In genomic region chr1:25875154-25875855, GRCh38 we compare ENCODE assay signal across 8 cellular contexts. TPM values are rescaled to one million over a fixed set of nuclear protein-coding genes. Genes with fewer than 3 reads are reported as not detected.
DNase-seq lines count a peak whose midpoint lies in the region; ATAC-seq and TF ChIP-seq lines count a peak whose summit lies in the region.

Gene PAQR7 (minus strand): TSS chr1:25875708. CDS start chr1:25863839, 11,869 bp downstream.

- H3K27ac ChIP-seq in CD4-positive, alpha-beta memory T cell (ENCODE audit: low read depth, low read length) = peak within 1 kb of the TSS; percentile 17

- H3K36me3 Mint-ChIP-seq in CD4-positive, alpha-beta memory T cell = no peaks in the 10 kb centered on the region

- no peaks in the 10 kb centered on the region for H3K9me3 Mint-ChIP-seq in CD4-positive, alpha-beta memory T cell

- H3K27me3 ChIP-seq in CD4-positive, alpha-beta memory T cell (ENCODE audit: insufficient read depth, low read length) = no peaks in the 10 kb centered on the region
- no peaks in the 10 kb centered on the region for H3K27me3 ChIP-seq in kidney epithelial cell (ENCODE audit: control insufficient read depth, insufficient read depth, low read length)

- H3K36me3 ChIP-seq in CD4-positive, alpha-beta memory T cell (ENCODE audit: insufficient read depth, low read length) = no peaks in the 10 kb centered on the region
- no peaks in the 10 kb centered on the region for H3K36me3 ChIP-seq in kidney epithelial cell (ENCODE audit: control insufficient read depth, insufficient read depth, low read length)

- no peak for TF ChIP-seq CTCF in kidney epithelial cell (IDR thresholded peaks at IDR 0.05; ENCODE audit: insufficient read depth, low read length, poor library complexity, severe bottlenecking)

- H3K27me3 Mint-ChIP-seq in CD4-positive, alpha-beta memory T cell = no peaks in the 10 kb centered on the region

- peak; percentile 51 for ATAC-seq in GM21576 (IDR thresholded peaks at IDR 0.05; ENCODE audit: unreplicated experiment)
- ATAC-seq in GM18870 (IDR thresholded peaks at IDR 0.05; ENCODE audit: unreplicated experiment) = no peak

- intact Hi-C loops in CD4-positive, alpha-beta memory T cell (cut with micrococcal nuclease) = loop anchor here (1.0 to 2.0 kb wide), 2 partner anchors 17 to 55 kb away; partner anchors contain the start of gene AUNIP

- peaks cover 4 to 13% (median 6%) of the 10 kb centered on the region in 4 donors for H3K4me1 Mint-ChIP-seq in CD4-positive, alpha-beta memory T cell

- POLR2A ChIA-PET in CD4-positive, alpha-beta memory T cell (lab: Charles Lee; ENCODE audit: partially characterized antibody) = interaction anchor here (0.8 to 2.8 kb wide), 11 partner anchors 11 to 557 kb away, joined by 3 to 36 read pairs (median 4); partner anchors contain the start of genes AUNIP, MTFR1L and PAFAH2

- H3K4me1 ChIP-seq in CD4-positive, alpha-beta memory T cell (ENCODE audit: insufficient read depth, low read length) = peaks cover 10% of the 10 kb centered on the region

- peak within 1 kb of the TSS; percentile 13 to 89 (median 73) for H3K27ac Mint-ChIP-seq in CD4-positive, alpha-beta memory T cell

- CTCF ChIA-PET in CD4-positive, alpha-beta memory T cell (lab: Charles Lee; ENCODE audit: partially characterized antibody) = interaction anchor here (0.6 to 2.0 kb wide), 8 partner anchors 9 to 1627 kb away, joined by 3 to 8 read pairs (median 3); no protein-coding TSS in a partner anchor

- H3K9me3 ChIP-seq in CD4-positive, alpha-beta memory T cell (ENCODE audit: control insufficient read depth in 1 of 2, low read length in 2 of 2) = no peaks in the 10 kb centered on the region

- peak; percentile 55 to 65 (median 59) for DNase-seq in CD4-positive, alpha-beta memory T cell
- DNase-seq in NCI-H146 (lab: John Stamatoyannopoulos, UW) = peak; percentile 72
- DNase-seq in activated CD4-positive, CD25-positive, alpha-beta regulatory T cell treated with anti-CD3 and anti-CD28 coated beads, Interleukin-2, amount 50 U/mL, for 72 hours = peak; percentile 71
- peak; percentile 81 for DNase-seq in cerebellum (ENCODE audit: low spot score)
- no peak for DNase-seq in kidney epithelial cell (ENCODE audit: low read depth)
- DNase-seq in stimulated activated CD4-positive, alpha-beta T cell treated with anti-CD3 and anti-CD28 coated beads, Interleukin-12 subunit alpha, Interleukin-12 subunit beta, amount 100 ng/mL, for 4 hours = peak; percentile 63

- peak within 1 kb of the TSS in 1 of 2 donors; percentile 51 for H3K4me3 ChIP-seq in CD4-positive, alpha-beta memory T cell (ENCODE audit: low read length in 2 of 2)
- H3K4me3 ChIP-seq in kidney epithelial cell (ENCODE audit: low read depth, low read length) = peak within 1 kb of the TSS; percentile 43

- H3K4me3 Mint-ChIP-seq in CD4-positive, alpha-beta memory T cell = peak within 1 kb of the TSS; percentile 80 to 88 (median 84)

RNA-seq across cellular contexts. Expression of gene PAQR7, which starts in this region (rescaled TPM):
- 1 to 10 TPM; 2.1 to 2.6 TPM for total RNA-seq in CD4-positive, alpha-beta memory T cell
- polyA plus RNA-seq in CD4-positive, alpha-beta memory T cell = under 1 TPM in 1 of 2 donors, not detected in 1; 0.29 TPM
- 6.4 TPM for total RNA-seq in cerebellum
- 8.7 and 11.9 TPM in 2 replicates for total RNA-seq in kidney epithelial cell
